ENCODE assay signal across 36 cellular contexts in the genomic region with DNA sequence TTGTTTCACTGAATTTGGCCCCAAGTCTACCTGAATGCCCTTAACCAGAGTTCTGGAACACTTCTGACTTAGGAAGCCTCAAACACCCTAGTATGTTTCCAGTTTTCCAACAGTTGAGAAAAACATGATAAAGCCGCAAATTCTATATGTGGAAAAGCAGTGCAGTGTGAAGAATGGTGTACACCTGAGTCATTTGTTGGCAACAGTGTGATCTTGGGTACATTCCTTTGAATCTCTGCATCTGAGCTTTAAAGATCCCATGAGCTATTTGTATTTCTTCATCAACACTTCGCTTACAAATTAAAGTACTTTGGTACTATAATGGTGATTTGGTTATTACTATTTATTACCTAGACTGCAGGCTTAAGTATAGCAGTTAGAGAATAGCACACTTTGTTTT.
"Had no signal": no experiment of that assay in that cellular context is flagged by ENCODE, and none has a peak within 500 bp of the region (broad histone marks: within the 10 kb centered on the region; RNA-seq: fewer than 3 reads in every experiment).

No MANE protein-coding gene starts in this region.

- H3K9me3 ChIP-seq: ascending aorta, body of pancreas, MG63 had no signal

- H3K4me3 ChIP-seq: ascending aorta, body of pancreas, MG63, PC-9 had no signal

- H3K4me2 ChIP-seq: PC-9 had no signal

- H3K27ac ChIP-seq: ascending aorta, body of pancreas, PC-9, RWPE1 had no signal

- H3K27me3 ChIP-seq: ascending aorta, body of pancreas, MG63 had no signal

- H3K27ac Mint-ChIP-seq: activated CD4-positive, alpha-beta T cell treated with anti-CD3 and anti-CD28 coated beads, Interleukin-2, amount 10 ng/mL, durations not matched to agents 24 days and 14 days; activated CD8-positive, alpha-beta T cell treated with anti-CD3 and anti-CD28 coated beads for 36 hours; activated naive CD4-positive, alpha-beta T cell treated with anti-CD3 and anti-CD28 coated beads, Interleukin-2, amount 50 U/mL, for 24 hours; activated naive CD8-positive, alpha-beta T cell treated with anti-CD3 and anti-CD28 coated beads, Interleukin-2, amount 10 ng/mL, durations not matched to agents 7 days and 5 days; activated T-cell treated with anti-CD3 and anti-CD28 coated beads, Interleukin-2, amount 50 U/mL, for 72 hours; activated T-helper 17 cell treated with anti-CD3 and anti-CD28 coated beads, Interleukin-2, amount 50 U/mL, for 72 hours had no signal

- DNase-seq: activated CD4-positive, alpha-beta T cell treated with anti-CD3 and anti-CD28 coated beads, Interleukin-2, amount 10 ng/mL, durations not matched to agents 24 days and 14 days; activated CD4-positive, alpha-beta T cell treated with anti-CD3 and anti-CD28 coated beads, Interleukin-2, amount 50 U/mL, for 4 hours; activated CD8-positive, alpha-beta T cell treated with anti-CD3 and anti-CD28 coated beads for 36 hours; activated effector memory CD4-positive, alpha-beta T cell treated with anti-CD3 and anti-CD28 coated beads, Interleukin-2, amount 50 U/mL, for 16 hours; activated naive CD4-positive, alpha-beta T cell treated with Interleukin-2 at 50 U/mL for 16 hours; activated naive CD8-positive, alpha-beta T cell treated with anti-CD3 and anti-CD28 coated beads, Interleukin-2, amount 10 ng/mL, durations not matched to agents 7 days and 5 days; activated T-cell treated with anti-CD3 and anti-CD28 coated beads, Interleukin-2, amount 50 U/mL, for 1 hour; activated T-cell treated with anti-CD3 and anti-CD28 coated beads, Interleukin-2, amount 50 U/mL, for 72 hours; amygdala; body of pancreas; caudate nucleus; cerebellar nuclear complex; Karpas-422; MG63; MV-4-11; NCI-H1092; NCI-H1417; NCI-H146; NCI-H187; NCI-H2029 treated with DMSO at 0.1 percent for 48 hours; NCI-H2107; NCI-H2171; NCI-H510A; NCI-H526; NCI-H748 treated with DMSO at 0.1 percent for 48 hours; NK-92 treated with Interleukin-12 subunit alpha and Interleukin-12 subunit beta, amount 100 ng/mL, for 24 hours; PC-9; SIG-M5; T1000 had no signal

- H3K36me3 Mint-ChIP-seq: activated naive CD4-positive, alpha-beta T cell treated with anti-CD3 and anti-CD28 coated beads, Interleukin-2, amount 50 U/mL, for 24 hours; activated naive CD8-positive, alpha-beta T cell treated with anti-CD3 and anti-CD28 coated beads, Interleukin-2, amount 10 ng/mL, durations not matched to agents 7 days and 5 days had no signal

- H2AFZ ChIP-seq: PC-9 had no signal

- FAIRE-seq: bronchial epithelial cell, RCC 7860 had no signal

- H3K9me3 Mint-ChIP-seq: activated CD4-positive, alpha-beta T cell treated with anti-CD3 and anti-CD28 coated beads, Interleukin-2, amount 10 ng/mL, durations not matched to agents 24 days and 14 days; activated CD8-positive, alpha-beta T cell treated with anti-CD3 and anti-CD28 coated beads for 36 hours; activated naive CD4-positive, alpha-beta T cell treated with anti-CD3 and anti-CD28 coated beads, Interleukin-2, amount 50 U/mL, for 24 hours; activated naive CD8-positive, alpha-beta T cell treated with anti-CD3 and anti-CD28 coated beads, Interleukin-2, amount 10 ng/mL, durations not matched to agents 7 days and 5 days; activated T-cell treated with anti-CD3 and anti-CD28 coated beads, Interleukin-2, amount 50 U/mL, for 72 hours; activated T-helper 17 cell treated with anti-CD3 and anti-CD28 coated beads, Interleukin-2, amount 50 U/mL, for 72 hours had no signal

- H3K4me3 Mint-ChIP-seq: activated CD4-positive, alpha-beta T cell treated with anti-CD3 and anti-CD28 coated beads, Interleukin-2, amount 10 ng/mL, durations not matched to agents 24 days and 14 days; activated CD8-positive, alpha-beta T cell treated with anti-CD3 and anti-CD28 coated beads for 36 hours; activated naive CD4-positive, alpha-beta T cell treated with anti-CD3 and anti-CD28 coated beads, Interleukin-2, amount 50 U/mL, for 24 hours; activated naive CD8-positive, alpha-beta T cell treated with anti-CD3 and anti-CD28 coated beads, Interleukin-2, amount 10 ng/mL, durations not matched to agents 7 days and 5 days; activated T-cell treated with anti-CD3 and anti-CD28 coated beads, Interleukin-2, amount 50 U/mL, for 72 hours; activated T-helper 17 cell treated with anti-CD3 and anti-CD28 coated beads, Interleukin-2, amount 50 U/mL, for 72 hours had no signal

- H3K27me3 Mint-ChIP-seq: activated CD8-positive, alpha-beta T cell treated with anti-CD3 and anti-CD28 coated beads for 36 hours; activated naive CD4-positive, alpha-beta T cell treated with anti-CD3 and anti-CD28 coated beads, Interleukin-2, amount 50 U/mL, for 24 hours; activated naive CD8-positive, alpha-beta T cell treated with anti-CD3 and anti-CD28 coated beads, Interleukin-2, amount 10 ng/mL, durations not matched to agents 7 days and 5 days; activated T-helper 17 cell treated with anti-CD3 and anti-CD28 coated beads, Interleukin-2, amount 50 U/mL, for 72 hours had no signal

- ATAC-seq: activated CD8-positive, alpha-beta T cell treated with anti-CD3 and anti-CD28 coated beads for 36 hours; activated T-cell treated with anti-CD3 and anti-CD28 coated beads, Interleukin-2, amount 50 U/mL, for 72 hours; activated T-helper 17 cell treated with anti-CD3 and anti-CD28 coated beads, Interleukin-2, amount 50 U/mL, for 72 hours; body of pancreas; Right ventricle myocardium inferior had no signal

- H3K4me1 ChIP-seq: ascending aorta, body of pancreas had no signal

- H3K4me1 Mint-ChIP-seq: activated CD4-positive, alpha-beta T cell treated with anti-CD3 and anti-CD28 coated beads, Interleukin-2, amount 10 ng/mL, durations not matched to agents 24 days and 14 days; activated naive CD4-positive, alpha-beta T cell treated with anti-CD3 and anti-CD28 coated beads, Interleukin-2, amount 50 U/mL, for 24 hours; activated naive CD8-positive, alpha-beta T cell treated with anti-CD3 and anti-CD28 coated beads, Interleukin-2, amount 10 ng/mL, durations not matched to agents 7 days and 5 days; activated T-helper 17 cell treated with anti-CD3 and anti-CD28 coated beads, Interleukin-2, amount 50 U/mL, for 72 hours had no signal

- H3K36me3 ChIP-seq: ascending aorta, MG63 had no signal
